ENCODE assay signal across 15 cellular contexts in the genomic region with DNA sequence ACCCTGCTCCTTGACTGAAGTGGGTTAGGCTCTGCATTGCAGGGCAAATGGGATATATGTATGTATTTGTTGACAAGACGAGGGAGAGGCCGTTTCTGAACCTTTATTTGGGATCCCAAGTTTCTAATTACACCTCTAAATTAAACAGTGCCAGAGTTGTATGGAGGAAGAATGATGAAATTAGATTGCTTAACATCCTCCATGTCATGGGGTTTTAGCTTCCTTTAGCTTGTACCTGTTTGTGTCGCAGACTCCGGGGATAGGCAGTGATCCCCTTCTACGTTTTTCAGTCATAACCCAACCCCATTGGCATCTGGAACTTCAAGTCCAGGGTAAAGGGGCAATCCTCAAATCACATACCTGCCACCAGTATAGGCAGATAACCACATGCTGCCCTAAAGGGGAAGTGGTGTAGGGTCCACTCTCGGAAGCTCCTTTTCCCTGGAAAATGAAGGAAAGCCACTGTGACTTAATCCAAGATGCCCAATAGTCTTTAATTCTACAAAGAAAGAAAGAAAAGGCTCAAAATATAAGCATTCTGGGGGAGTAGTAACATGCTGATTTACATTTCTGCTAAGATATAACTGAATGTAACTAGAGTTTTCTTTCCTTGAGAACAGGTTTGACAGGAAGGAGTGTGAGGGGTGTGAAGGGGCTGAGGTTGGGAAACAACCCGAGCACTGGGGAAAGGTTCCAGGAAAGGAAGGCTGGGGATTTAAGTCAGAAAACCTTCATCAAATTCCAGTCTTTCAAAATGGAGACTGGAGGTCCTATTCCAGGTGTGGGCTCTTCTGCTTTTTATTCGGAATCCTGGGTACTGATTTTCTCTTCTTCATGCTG.
DNase-seq lines count a peak whose midpoint lies in the region; ATAC-seq and TF ChIP-seq lines count a peak whose summit lies in the region.
"Had no signal": no experiment of that assay in that cellular context is flagged by ENCODE, and none has a peak within 500 bp of the region (broad histone marks: within the 10 kb centered on the region; RNA-seq: fewer than 3 reads in every experiment).

No MANE protein-coding gene starts in this region.

- POLR2A ChIA-PET in RWPE1 (lab: Yijun Ruan, JAX; ENCODE audit: low non-redundant PET) = no interaction called here
- POLR2A ChIA-PET in activated CD8-positive, alpha-beta T cell treated with anti-CD3 and anti-CD28 coated beads, Interleukin-2, amount 10 ng/mL, durations not matched to agents 7 days and 5 days (lab: Charles Lee) = no interaction called here

- CTCF ChIA-PET in RWPE1 (lab: Yijun Ruan, JAX) = interaction anchor here (1.0 kb wide), 1 partner anchor 33 kb away, joined by 4 read pairs; no protein-coding TSS in a partner anchor
- CTCF ChIA-PET in activated CD8-positive, alpha-beta T cell treated with anti-CD3 and anti-CD28 coated beads, Interleukin-2, amount 10 ng/mL, durations not matched to agents 7 days and 5 days (lab: Charles Lee) = no interaction called here

- no peaks in the 10 kb centered on the region for H3K9me3 Mint-ChIP-seq in mesothelial cell of epicardium
- no peaks in the 10 kb centered on the region for H3K9me3 Mint-ChIP-seq in activated CD8-positive, alpha-beta T cell treated with anti-CD3 and anti-CD28 coated beads, Interleukin-2, amount 10 ng/mL, durations not matched to agents 7 days and 5 days (ENCODE audit: insufficient read depth)
- H3K9me3 Mint-ChIP-seq: immature natural killer cell, nephron progenitor cell had no signal

- H3K27me3 Mint-ChIP-seq in mesothelial cell of epicardium (ENCODE audit: low read depth) = no peaks in the 10 kb centered on the region
- no peaks in the 10 kb centered on the region for H3K27me3 Mint-ChIP-seq in activated CD8-positive, alpha-beta T cell treated with anti-CD3 and anti-CD28 coated beads, Interleukin-2, amount 10 ng/mL, durations not matched to agents 7 days and 5 days (ENCODE audit: low read depth)

- peak overlapping the region; percentile 98 for H3K27ac Mint-ChIP-seq in mesothelial cell of epicardium
- no peak overlapping the region for H3K27ac Mint-ChIP-seq in activated CD8-positive, alpha-beta T cell treated with anti-CD3 and anti-CD28 coated beads, Interleukin-2, amount 10 ng/mL, durations not matched to agents 7 days and 5 days
- H3K27ac Mint-ChIP-seq: activated naive CD4-positive, alpha-beta T cell treated with anti-CD3 and anti-CD28 coated beads, Interleukin-2, amount 50 U/mL, for 72 hours; immature natural killer cell; nephron progenitor cell had no signal

- H3K4me1 ChIP-seq in left ventricle myocardium inferior = peaks cover 56% of the 10 kb centered on the region
- H3K4me1 ChIP-seq in vagina = peaks cover 35% of the 10 kb centered on the region

- no peak for DNase-seq in left ventricle myocardium inferior
- DNase-seq in Right ventricle myocardium superior = no peak
- no peak for DNase-seq in mesothelial cell of epicardium (ENCODE audit: low spot score in 2 of 2, unreplicated experiment in 2 of 2)
- no peak for DNase-seq in vagina (ENCODE audit: extremely low spot score in 2 of 2)
- DNase-seq in RWPE1 (ENCODE audit: low spot score) = no peak
- DNase-seq in HPDE6-E6E7 (ENCODE audit: extremely low spot score) = no peak
- no peak for DNase-seq in activated CD8-positive, alpha-beta T cell treated with anti-CD3 and anti-CD28 coated beads, Interleukin-2, amount 10 ng/mL, durations not matched to agents 7 days and 5 days
- DNase-seq: immature natural killer cell, NCI-H187 treated with DMSO at 0.1 percent for 48 hours, NCI-H774, nephron progenitor cell had no signal

- intact Hi-C loops in left ventricle myocardium inferior (cut with micrococcal nuclease) = no loop called here
- intact Hi-C loops in Right ventricle myocardium superior (cut with DNase I) = loop anchor here (10.0 kb wide), 1 partner anchor 68 kb away; no protein-coding TSS in a partner anchor
- intact Hi-C loops in vagina (cut with DNase I) = no loop called here

- no peak for TF ChIP-seq POLR2A in vagina (IDR thresholded peaks at IDR 0.05)

- no peaks in the 10 kb centered on the region for H3K9me3 ChIP-seq in left ventricle myocardium inferior (replicated peaks)
- no peaks in the 10 kb centered on the region for H3K9me3 ChIP-seq in vagina
- H3K9me3 ChIP-seq: tibial nerve had no signal

- H3K4me1 Mint-ChIP-seq in mesothelial cell of epicardium = peaks cover 68% of the 10 kb centered on the region
- H3K4me1 Mint-ChIP-seq in activated CD8-positive, alpha-beta T cell treated with anti-CD3 and anti-CD28 coated beads, Interleukin-2, amount 10 ng/mL, durations not matched to agents 7 days and 5 days (ENCODE audit: low read depth) = peaks cover 5% of the 10 kb centered on the region

- H3K27me3 ChIP-seq in left ventricle myocardium inferior (ENCODE audit: low read depth) (no peaks in the 10 kb centered on the region), vagina (no peaks in the 10 kb centered on the region)
- H3K27me3 ChIP-seq: tibial nerve had no signal

- H3K4me3 ChIP-seq in left ventricle myocardium inferior = no peak overlapping the region
- H3K4me3 ChIP-seq in vagina = no peak overlapping the region
- H3K4me3 ChIP-seq: tibial nerve had no signal

- peaks cover 24% of the 10 kb centered on the region for H3K36me3 Mint-ChIP-seq in mesothelial cell of epicardium
- H3K36me3 Mint-ChIP-seq in activated CD8-positive, alpha-beta T cell treated with anti-CD3 and anti-CD28 coated beads, Interleukin-2, amount 10 ng/mL, durations not matched to agents 7 days and 5 days (ENCODE audit: low read depth) = no peaks in the 10 kb centered on the region

- ATAC-seq in Right ventricle myocardium superior (ENCODE audit: poor library complexity) = no peak
- no peak for ATAC-seq in activated CD8-positive, alpha-beta T cell treated with anti-CD3 and anti-CD28 coated beads, Interleukin-2, amount 10 ng/mL, durations not matched to agents 7 days and 5 days
- ATAC-seq: activated naive CD4-positive, alpha-beta T cell treated with anti-CD3 and anti-CD28 coated beads, Interleukin-2, amount 50 U/mL, for 72 hours had no signal

- H3K27ac ChIP-seq in left ventricle myocardium inferior (replicated peaks) (peak overlapping the region; percentile 66), cingulate gyrus (ENCODE audit: low read depth, low read length) (peak overlapping the region; percentile 35), vagina (peak overlapping the region; percentile 6), RWPE1 (no peak overlapping the region)
- H3K27ac ChIP-seq: KMS-11 had no signal

- no peak overlapping the region for H3K4me3 Mint-ChIP-seq in mesothelial cell of epicardium
- H3K4me3 Mint-ChIP-seq in activated CD8-positive, alpha-beta T cell treated with anti-CD3 and anti-CD28 coated beads, Interleukin-2, amount 10 ng/mL, durations not matched to agents 7 days and 5 days = no peak overlapping the region
- H3K4me3 Mint-ChIP-seq: immature natural killer cell, nephron progenitor cell had no signal

- no peak for TF ChIP-seq CTCF in left ventricle myocardium inferior (IDR thresholded peaks at IDR 0.05; ENCODE audit: borderline replicate concordance)
- no peak for TF ChIP-seq CTCF in mesothelial cell of epicardium (IDR thresholded peaks at IDR 0.05; ENCODE audit: unreplicated experiment)
- TF ChIP-seq CTCF in vagina (IDR thresholded peaks at IDR 0.05) = no peak
- no peak for TF ChIP-seq CTCF in RWPE1 (conservative IDR thresholded peaks at IDR 0.05; ENCODE audit: low read depth)

- peaks cover 20% of the 10 kb centered on the region for H3K36me3 ChIP-seq in left ventricle myocardium inferior
- H3K36me3 ChIP-seq in vagina = peaks cover 0 to 17% of the 10 kb centered on the region in 2 donors
